ENCODE assay signal across 14 cellular contexts in the genomic region with DNA sequence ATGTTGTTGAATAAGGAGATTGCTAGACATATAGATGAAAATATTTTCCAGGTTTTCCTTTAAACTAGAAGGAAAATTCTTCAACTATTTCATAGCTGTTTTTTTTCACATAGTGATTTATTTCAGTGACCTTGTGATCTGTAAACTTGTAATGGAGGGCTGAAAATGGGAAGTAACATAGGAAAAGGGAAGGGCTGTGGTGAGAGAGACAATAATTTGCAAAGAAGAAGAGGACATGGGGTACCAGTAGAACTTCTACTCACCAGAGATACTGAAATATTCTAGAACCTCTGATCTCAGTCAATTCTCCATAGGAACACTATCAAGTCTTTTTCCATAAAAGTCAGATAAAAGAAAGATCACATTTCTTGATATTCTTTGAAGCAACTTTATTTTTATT.
DNase-seq lines count a peak whose midpoint lies in the region; ATAC-seq and TF ChIP-seq lines count a peak whose summit lies in the region.
"Had no signal": no experiment of that assay in that cellular context is flagged by ENCODE, and none has a peak within 500 bp of the region (broad histone marks: within the 10 kb centered on the region; RNA-seq: fewer than 3 reads in every experiment).

No MANE protein-coding gene starts in this region.

- DNase-seq in GF-D8 (lab: John Stamatoyannopoulos, UW): peak; percentile 14
- DNase-seq in MV-4-11 (lab: John Stamatoyannopoulos, UW): peak; percentile 35
- peak; percentile 59 for DNase-seq in SKM-1 treated with dmso at 0.1 percent for 144 hours (lab: John Stamatoyannopoulos, UW; ENCODE audit: unreplicated experiment)
- DNase-seq in mucosa of descending colon: no peak
- no peak for DNase-seq in GM03348 (ENCODE audit: low spot score)
- no peak for DNase-seq in NCI-H2081 (lab: John Stamatoyannopoulos, UW)
- DNase-seq: DMS 273 treated with DMSO at 0.1 percent for 48 hours, NCI-H1092 treated with DMSO at 0.1 percent for 48 hours, NCI-H226, NCI-H69, T-helper 1 cell had no signal

- H3K4me1 ChIP-seq in mucosa of descending colon (ENCODE audit: low read depth): peaks cover 23% of the 10 kb centered on the region

- H3K4me3 ChIP-seq in mucosa of descending colon: no peak overlapping the region
- H3K4me3 ChIP-seq: A549 had no signal

- no peaks in the 10 kb centered on the region for H3K9me3 ChIP-seq in mucosa of descending colon
- H3K9me3 ChIP-seq: A549 had no signal

- H3K36me3 ChIP-seq in mucosa of descending colon (ENCODE audit: low read depth): no peaks in the 10 kb centered on the region

- intact Hi-C loops in mucosa of descending colon (cut with DNase I, micrococcal nuclease): no loop called here

- peak; percentile 25 for ATAC-seq in mucosa of descending colon
- no peak for ATAC-seq in HG03520 (IDR thresholded peaks at IDR 0.05; ENCODE audit: unreplicated experiment)
- no peak for ATAC-seq in GM19467 (IDR thresholded peaks at IDR 0.05; ENCODE audit: unreplicated experiment)

- no peak for TF ChIP-seq CTCF in mucosa of descending colon (IDR thresholded peaks at IDR 0.05)

Comparison
In these comparisons a context has a peak if more than half of its experiments do, and no peak if none do; other contexts are left out.
1. DNase-seq: peak in GF-D8 (single experiment), MV-4-11 (single experiment) and SKM-1 treated with dmso at 0.1 percent for 144 hours (single experiment); none in mucosa of descending colon (0 of 3), GM03348 (single experiment) and NCI-H2081 (0 of 2).